8 cellular contexts compared by ENCODE assay signal in genomic region chr19:35013047-35013819, GRCh38. TPM values are rescaled to one million over a fixed set of nuclear protein-coding genes. Genes with fewer than 3 reads are reported as not detected.
A peak's percentile ranks its signal among the peaks of the same experiment; 100 is the strongest.
DNase-seq lines count a peak whose midpoint lies in the region; ATAC-seq and TF ChIP-seq lines count a peak whose summit lies in the region.

No MANE protein-coding gene starts in this region.

- H4K20me1 ChIP-seq in Karpas-422 (ENCODE audit: insufficient read depth, low read depth, low read length): peaks cover 5% of the 10 kb centered on the region; the same call in 1 of the 2 replicates

- no peak for ATAC-seq in GM18870 (IDR thresholded peaks at IDR 0.05; ENCODE audit: unreplicated experiment)

- no peak overlapping the region for H3K9ac ChIP-seq in Karpas-422 (ENCODE audit: low read length)

- no peaks in the 10 kb centered on the region for H3K9me2 ChIP-seq in Karpas-422 (replicated peaks; ENCODE audit: insufficient read depth, low read length)

- H3K27ac ChIP-seq in Karpas-422 (ENCODE audit: low read length): no peak overlapping the region
- H3K27ac ChIP-seq in breast epithelium: peak overlapping the region in 1 of 2 donors; percentile 53

- H3K4me3 ChIP-seq in Karpas-422 (ENCODE audit: low read length) (no peak overlapping the region), breast epithelium (no peak overlapping the region)

- no peaks in the 10 kb centered on the region for H3K79me2 ChIP-seq in Karpas-422 (ENCODE audit: low read length)

- H3K36me3 ChIP-seq in Karpas-422 (ENCODE audit: insufficient read depth, low read length) (peaks cover 18% of the 10 kb centered on the region), breast epithelium (no peaks in the 10 kb centered on the region)

- H3K4me2 ChIP-seq in Karpas-422 (ENCODE audit: low read depth, low read length, poor library complexity, severe bottlenecking): no peak overlapping the region

- H3K9me3 ChIP-seq in Karpas-422 (ENCODE audit: low read length) (no peaks in the 10 kb centered on the region), breast epithelium (no peaks in the 10 kb centered on the region)

- peak; percentile 94 to 95 (median 94) for TF ChIP-seq CTCF in breast epithelium (IDR thresholded peaks at IDR 0.05)

- DNase-seq in EH (ENCODE audit: low read depth) (peak; percentile 51), Karpas-422 (peak; percentile 82), breast epithelium (ENCODE audit: low spot score in 2 of 2) (peak in 1 of 2 donors; percentile 57), left kidney (ENCODE audit: low read depth, low spot score) (peak; percentile 78), NCI-H2081 treated with DMSO at 0.1 percent for 48 hours (lab: John Stamatoyannopoulos, UW) (no peak)
- peak; percentile 54 for DNase-seq in activated CD4-positive, CD25-positive, alpha-beta regulatory T cell treated with anti-CD3 and anti-CD28 coated beads, Interleukin-2, amount 50 U/mL, for 16 hours (ENCODE audit: low read depth, low spot score)
- peak; percentile 65 to 77 (median 68) for DNase-seq in stimulated activated CD4-positive, alpha-beta T cell treated with anti-CD3 and anti-CD28 coated beads, TNF-alpha, amount 100 ng/mL, for 24 hours (ENCODE audit: low read depth in 3 of 3)

- H3K4me1 ChIP-seq in Karpas-422 (ENCODE audit: low read length) (no peaks in the 10 kb centered on the region), breast epithelium (peaks cover 0 to 6% of the 10 kb centered on the region in 2 donors)

- H2AFZ ChIP-seq in Karpas-422 (ENCODE audit: low read length): no peak overlapping the region

- no peak for TF ChIP-seq POLR2A in breast epithelium (IDR thresholded peaks at IDR 0.05)

- intact Hi-C loops in breast epithelium (cut with DNase I; ENCODE audit: low total_unique reads): loop anchor here (5.0 to 10.0 kb wide), 2 partner anchors 36 to 1838 kb away; no protein-coding TSS in a partner anchor

- H3K27me3 ChIP-seq in Karpas-422 (ENCODE audit: low read length) (no peaks in the 10 kb centered on the region), breast epithelium (no peaks in the 10 kb centered on the region)

RNA-seq across cellular contexts. Expression of gene GRAMD1A, which starts 13.1 kb away (rescaled TPM):
- 45.2 and 76.4 TPM in 2 replicates for total RNA-seq in Karpas-422 (2014; rRNA removed; shearing (Covaris generic); ENCODE audit: low replicate concordance)
- 10 to 100 TPM; 30.6 to 56.0 (median 38.6) TPM for total RNA-seq in breast epithelium

RNA-seq across cellular contexts. Expression of gene SCN1B, which starts 17.0 kb away (rescaled TPM):
- 0.52 and 0.54 TPM in 2 replicates for total RNA-seq in Karpas-422 (2014; rRNA removed; shearing (Covaris generic); ENCODE audit: low replicate concordance)
- 10 to 100 TPM in 1 of 3 donors, 1 to 10 TPM in 2; 5.1 to 14.6 (median 8.5) TPM for total RNA-seq in breast epithelium

RNA-seq across cellular contexts. Expression of gene HPN, which starts 28.3 kb away (rescaled TPM):
- total RNA-seq in Karpas-422 (2014; rRNA removed; shearing (Covaris generic); ENCODE audit: low replicate concordance): 0.11 TPM in 1 of 2 replicates, not detected in the other
- 10 to 100 TPM in 1 of 3 donors, 1 to 10 TPM in 2; 1.8 to 18.0 (median 8.5) TPM for total RNA-seq in breast epithelium

RNA-seq across cellular contexts. Expression of gene ZNF792, which starts 49.2 kb away (rescaled TPM):
- 11.4 and 12.8 TPM in 2 replicates for total RNA-seq in Karpas-422 (2014; rRNA removed; shearing (Covaris generic); ENCODE audit: low replicate concordance)
- total RNA-seq in breast epithelium: 10 to 100 TPM in 2 of 3 donors, 1 to 10 TPM in 1; 6.4 to 11.6 (median 11.1) TPM
